ENCODE assay signal across 8 cellular contexts in the genomic region with DNA sequence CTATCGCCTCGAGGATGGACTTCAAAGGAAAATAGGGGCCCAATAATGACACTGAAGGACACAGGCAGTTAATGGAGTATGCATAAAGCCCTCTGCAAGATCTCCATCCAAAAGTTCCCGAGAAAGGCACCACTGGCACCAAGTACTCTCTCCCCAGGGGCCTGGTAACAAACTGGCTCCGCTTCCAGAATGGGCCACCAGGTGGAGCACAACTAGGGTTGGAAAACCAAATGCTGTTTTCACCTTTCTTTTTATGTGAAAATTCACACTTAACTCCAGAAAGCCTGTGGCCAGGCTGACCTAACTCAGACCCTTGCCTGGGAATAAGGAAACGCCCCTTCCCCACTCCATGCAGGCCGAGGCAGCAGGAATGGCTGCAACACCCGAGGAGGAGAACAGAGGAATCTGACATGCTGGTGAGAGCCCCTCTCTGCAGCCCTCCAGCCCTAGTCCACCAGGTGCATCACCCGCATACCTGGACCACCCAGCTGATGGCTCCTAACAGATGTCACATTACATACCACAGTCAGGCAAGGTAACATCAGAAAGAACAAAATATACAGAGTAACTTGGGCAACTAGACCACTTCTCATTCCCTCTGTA. TPM values are rescaled to one million over a fixed set of nuclear protein-coding genes. Genes with fewer than 3 reads are reported as not detected.
DNase-seq lines count a peak whose midpoint lies in the region; ATAC-seq and TF ChIP-seq lines count a peak whose summit lies in the region.
"Had no signal": no experiment of that assay in that cellular context is flagged by ENCODE, and none has a peak within 500 bp of the region (broad histone marks: within the 10 kb centered on the region; RNA-seq: fewer than 3 reads in every experiment).

No MANE protein-coding gene starts in this region.

- peak; percentile 61 to 64 for ATAC-seq in lower lobe of right lung

- no peak overlapping the region for H3K27ac ChIP-seq in lower lobe of right lung
- H3K27ac ChIP-seq: epithelial cell of prostate had no signal

- TF ChIP-seq CTCF in GM12873 (IDR thresholded peaks at IDR 0.05; ENCODE audit: insufficient read depth, low read depth, low read length, missing control alignments) (peak; percentile 93), lower lobe of right lung (IDR thresholded peaks at IDR 0.05) (peak; percentile 88)

- H3K27me3 Mint-ChIP-seq in activated CD4-positive, alpha-beta T cell treated with anti-CD3 and anti-CD28 coated beads, Interleukin-2, amount 10 ng/mL, durations not matched to agents 24 days and 14 days = no peaks in the 10 kb centered on the region

- peaks cover 11% of the 10 kb centered on the region for H3K36me3 Mint-ChIP-seq in activated CD4-positive, alpha-beta T cell treated with anti-CD3 and anti-CD28 coated beads, Interleukin-2, amount 10 ng/mL, durations not matched to agents 24 days and 14 days (ENCODE audit: low read depth)

- no peak overlapping the region for H3K4me3 ChIP-seq in lower lobe of right lung

- no peaks in the 10 kb centered on the region for H3K9me3 ChIP-seq in lower lobe of right lung

- H3K4me1 Mint-ChIP-seq in activated CD4-positive, alpha-beta T cell treated with anti-CD3 and anti-CD28 coated beads, Interleukin-2, amount 10 ng/mL, durations not matched to agents 24 days and 14 days = peaks cover 6% of the 10 kb centered on the region

- DNase-seq in NCI-H1694 treated with DMSO at 0.1 percent for 48 hours (lab: John Stamatoyannopoulos, UW) = peak; percentile 39
- DNase-seq in activated CD4-positive, alpha-beta T cell treated with anti-CD3 and anti-CD28 coated beads, Interleukin-2, amount 10 ng/mL, durations not matched to agents 24 days and 14 days = peak; percentile 91
- peak; percentile 73 for DNase-seq in dermis blood vessel endothelial cell
- peak; percentile 58 for DNase-seq in lower lobe of right lung
- DNase-seq in stimulated activated CD8-positive, alpha-beta memory T cell treated with anti-CD3 and anti-CD28 coated beads, Interleukin-15, amount 100 ng/mL, for 24 hours (ENCODE audit: low read depth) = peak; percentile 58
- no peak for DNase-seq in OCI-M2 (lab: John Stamatoyannopoulos, UW; ENCODE audit: unreplicated experiment)

- no peak overlapping the region for H3K27ac Mint-ChIP-seq in activated CD4-positive, alpha-beta T cell treated with anti-CD3 and anti-CD28 coated beads, Interleukin-2, amount 10 ng/mL, durations not matched to agents 24 days and 14 days

- intact Hi-C loops in activated CD4-positive, alpha-beta T cell treated with anti-CD3 and anti-CD28 coated beads, Interleukin-2, amount 10 ng/mL, durations not matched to agents 24 days and 14 days (cut with micrococcal nuclease) = loop anchor here (2.0 to 10.0 kb wide), 2 partner anchors 60 to 260 kb away; no protein-coding TSS in a partner anchor
- intact Hi-C loops in lower lobe of right lung (cut with DNase I) = no loop called here

- H3K9me3 Mint-ChIP-seq in activated CD4-positive, alpha-beta T cell treated with anti-CD3 and anti-CD28 coated beads, Interleukin-2, amount 10 ng/mL, durations not matched to agents 24 days and 14 days = no peaks in the 10 kb centered on the region

- peaks cover 7% of the 10 kb centered on the region for H3K4me1 ChIP-seq in lower lobe of right lung

- H3K36me3 ChIP-seq in lower lobe of right lung = no peaks in the 10 kb centered on the region

- H3K4me3 Mint-ChIP-seq in activated CD4-positive, alpha-beta T cell treated with anti-CD3 and anti-CD28 coated beads, Interleukin-2, amount 10 ng/mL, durations not matched to agents 24 days and 14 days = no peak overlapping the region

- no peaks in the 10 kb centered on the region for H3K27me3 ChIP-seq in lower lobe of right lung (ENCODE audit: low read depth)

RNA-seq across cellular contexts. Expression of gene CAMSAP1, which starts 42.8 kb away (rescaled TPM):
- 45.2 and 49.9 TPM in 2 replicates for total RNA-seq in activated CD4-positive, alpha-beta T cell treated with anti-CD3 and anti-CD28 coated beads, Interleukin-2, amount 10 ng/mL, durations not matched to agents 24 days and 14 days
- 17.5 and 20.1 TPM in 2 replicates for total RNA-seq in dermis blood vessel endothelial cell
- total RNA-seq in lower lobe of right lung = 34.4 TPM
